8 cellular contexts compared by ENCODE assay signal in genomic region chr10:94402204-94403033, GRCh38. TPM values are rescaled to one million over a fixed set of nuclear protein-coding genes. Genes with fewer than 3 reads are reported as not detected.
DNase-seq lines count a peak whose midpoint lies in the region; FAIRE-seq and TF ChIP-seq lines count a peak whose summit lies in the region.

Gene TBC1D12, plus strand, starts transcription at chr10:94402541. Its CDS starts 73 bp downstream, at chr10:94402614.

- intact Hi-C loops in left ventricle myocardium inferior (cut with micrococcal nuclease) = no loop called here

- peak; percentile 98 for FAIRE-seq in H54 (lab: Jason Lieb, UNC)

- H3K4me1 ChIP-seq in left ventricle myocardium inferior = peaks cover 40% of the 10 kb centered on the region
- no peaks in the 10 kb centered on the region for H3K4me1 ChIP-seq in parathyroid adenoma

- peaks cover 25% of the 10 kb centered on the region for H3K79me2 ChIP-seq in parathyroid adenoma

- TF ChIP-seq CTCF in GM06990 (IDR thresholded peaks at IDR 0.05; ENCODE audit: insufficient read depth, low read length, poor library complexity, severe bottlenecking) (peak; percentile 7), left ventricle myocardium inferior (IDR thresholded peaks at IDR 0.05; ENCODE audit: borderline replicate concordance) (no peak), parathyroid adenoma (IDR thresholded peaks at IDR 0.05) (no peak)

- peak within 1 kb of the TSS; percentile 83 for H2AFZ ChIP-seq in parathyroid adenoma

- peak within 1 kb of the TSS; percentile 79 for H3K4me3 ChIP-seq in GM06990 (replicated peaks; ENCODE audit: low read depth, low read length)
- peak within 1 kb of the TSS; percentile 96 for H3K4me3 ChIP-seq in left ventricle myocardium inferior
- H3K4me3 ChIP-seq in parathyroid adenoma (ENCODE audit: low read depth, low read length) = peak within 1 kb of the TSS; percentile 70

- no peaks in the 10 kb centered on the region for H3K27me3 ChIP-seq in GM06990 (replicated peaks; ENCODE audit: control insufficient read depth, insufficient read depth, low read length)
- peaks cover 8% of the 10 kb centered on the region for H3K27me3 ChIP-seq in left ventricle myocardium inferior (ENCODE audit: low read depth)
- no peaks in the 10 kb centered on the region for H3K27me3 ChIP-seq in parathyroid adenoma (ENCODE audit: control insufficient read depth, insufficient read depth, low read length)

- peak; percentile 94 for DNase-seq in GM06990 (ENCODE audit: extremely low read depth, insufficient read length)
- DNase-seq in H54 (ENCODE audit: insufficient read length, low spot score) = peak; percentile 93
- peak; percentile 97 for DNase-seq in LHCN-M2 (ENCODE audit: low read depth)
- DNase-seq in RPMI7951 (ENCODE audit: low read depth) = peak; percentile 95
- peak; percentile 58 to 97 (median 94) for DNase-seq in anterior cingulate cortex (lab: John Stamatoyannopoulos, UW)
- DNase-seq in left ventricle myocardium inferior = peak; percentile 96
- no peak for DNase-seq in UCSD-AML1 (lab: John Stamatoyannopoulos, UW; ENCODE audit: unreplicated experiment)

- peak within 1 kb of the TSS; percentile 46 for H3K9ac ChIP-seq in parathyroid adenoma

- H3K9me3 ChIP-seq in left ventricle myocardium inferior (replicated peaks) (no peaks in the 10 kb centered on the region), parathyroid adenoma (ENCODE audit: control insufficient read depth, low read length) (no peaks in the 10 kb centered on the region)

- H3K36me3 ChIP-seq in GM06990 (ENCODE audit: control insufficient read depth, insufficient read depth, low read length) (no peaks in the 10 kb centered on the region), left ventricle myocardium inferior (no peaks in the 10 kb centered on the region), parathyroid adenoma (ENCODE audit: control insufficient read depth, insufficient read depth, low read length) (no peaks in the 10 kb centered on the region)

- H3K27ac ChIP-seq in left ventricle myocardium inferior (replicated peaks) = peak within 1 kb of the TSS; percentile 98
- H3K27ac ChIP-seq in parathyroid adenoma = peak within 1 kb of the TSS; percentile 78

- H3K4me2 ChIP-seq in parathyroid adenoma (ENCODE audit: low read length) = peak within 1 kb of the TSS; percentile 69

- TF ChIP-seq POLR2A in H54 (IDR thresholded peaks at IDR 0.05; ENCODE audit: low read depth, low read length) = peak; percentile 80

RNA-seq across cellular contexts. Expression of gene TBC1D12, which starts in this region (rescaled TPM):
- total RNA-seq in LHCN-M2 (2014; rRNA removed) = 10.0 and 18.0 TPM in 2 replicates
- 5.0 TPM for polyA plus RNA-seq in LHCN-M2 (2012)
- total RNA-seq in RPMI7951 (2014; rRNA removed; shearing (Covaris generic)) = 8.7 and 9.4 TPM in 2 replicates
- total RNA-seq in left ventricle myocardium inferior = 4.4 TPM
